In genomic region chr7:26361637-26362036, GRCh38 we compare ENCODE assay signal across 2 cellular contexts.
A peak's percentile ranks its signal among the peaks of the same experiment; 100 is the strongest.
TF ChIP-seq lines count a peak whose summit lies in the region.

No MANE protein-coding gene starts in this region.

TF ChIP-seq in SK-N-SH treated with all-trans-retinoic acid at 6 μM for 48 hours, 23 proteins besides CTCF, POLR2A, EP300 and RAD21 (continued from another document):
- TF ChIP-seq TSHZ2 (CRISPR knock-in tag; IDR thresholded peaks at IDR 0.05): no peak
- no peak for TF ChIP-seq SNAI2 (CRISPR knock-in tag; IDR thresholded peaks at IDR 0.05)
- no peak for TF ChIP-seq POU6F1 (CRISPR knock-in tag; IDR thresholded peaks at IDR 0.05; ENCODE audit: borderline replicate concordance, low read depth)
- no peak for TF ChIP-seq CREB5 (CRISPR knock-in tag; IDR thresholded peaks at IDR 0.05; ENCODE audit: low read depth)
- TF ChIP-seq GLIS3 (CRISPR knock-in tag; IDR thresholded peaks at IDR 0.05): no peak
- TF ChIP-seq ZNF8 (CRISPR knock-in tag; IDR thresholded peaks at IDR 0.05): no peak
- no peak for TF ChIP-seq CSRNP3 (CRISPR knock-in tag; IDR thresholded peaks at IDR 0.05)
- TF ChIP-seq ESRRG (CRISPR knock-in tag; IDR thresholded peaks at IDR 0.05): no peak

TF ChIP-seq in K562, 482 proteins besides CTCF, POLR2A, EP300 and RAD21:
- TF ChIP-seq ZBTB40 (IDR thresholded peaks at IDR 0.05) (peak; percentile 86), ZBTB40 (CRISPR knock-in tag; IDR thresholded peaks at IDR 0.05) (peak; percentile 55; the same call in 1 of the 2 replicates), U2AF1 (optimal IDR thresholded peaks at IDR 0.05; ENCODE audit: low read depth, low read length) (no peak)
